Comparison of ENCODE assay signal across 8 cellular contexts in the genomic region with DNA sequence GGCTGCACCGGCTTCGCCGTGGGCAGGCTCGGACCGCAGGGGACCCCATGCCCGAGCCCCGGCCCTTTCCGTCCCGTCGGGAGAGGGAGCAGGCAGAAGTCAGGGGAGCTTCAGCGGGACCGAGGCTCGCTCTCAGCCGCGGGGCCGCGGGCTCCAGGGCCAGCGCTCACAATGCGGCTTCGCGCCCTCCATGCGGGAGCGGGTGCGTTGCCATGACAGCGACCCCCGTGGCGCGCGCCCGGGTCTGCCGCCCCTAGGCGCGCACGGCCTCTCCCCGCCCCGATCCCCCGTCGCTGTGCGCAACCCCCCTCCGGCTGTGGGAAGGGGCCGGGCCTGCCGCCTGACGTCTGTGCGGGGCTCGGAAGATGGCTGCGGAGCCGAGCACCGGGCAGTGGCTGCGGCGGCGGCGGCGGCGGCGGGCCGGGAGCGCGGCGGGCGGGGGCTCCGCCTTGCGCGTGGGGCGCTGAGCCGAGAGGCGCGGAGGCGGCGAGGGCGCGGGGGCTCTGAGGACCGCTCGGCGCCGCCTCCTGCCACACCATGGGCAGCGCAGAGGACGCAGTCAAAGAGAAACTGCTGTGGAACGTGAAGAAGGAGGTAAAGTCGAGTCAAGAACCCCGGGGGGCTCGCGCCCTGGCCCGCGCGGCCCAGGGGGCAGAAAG.
DNase-seq lines count a peak whose midpoint lies in the region; ATAC-seq lines count a peak whose summit lies in the region.

A gene with protein sequence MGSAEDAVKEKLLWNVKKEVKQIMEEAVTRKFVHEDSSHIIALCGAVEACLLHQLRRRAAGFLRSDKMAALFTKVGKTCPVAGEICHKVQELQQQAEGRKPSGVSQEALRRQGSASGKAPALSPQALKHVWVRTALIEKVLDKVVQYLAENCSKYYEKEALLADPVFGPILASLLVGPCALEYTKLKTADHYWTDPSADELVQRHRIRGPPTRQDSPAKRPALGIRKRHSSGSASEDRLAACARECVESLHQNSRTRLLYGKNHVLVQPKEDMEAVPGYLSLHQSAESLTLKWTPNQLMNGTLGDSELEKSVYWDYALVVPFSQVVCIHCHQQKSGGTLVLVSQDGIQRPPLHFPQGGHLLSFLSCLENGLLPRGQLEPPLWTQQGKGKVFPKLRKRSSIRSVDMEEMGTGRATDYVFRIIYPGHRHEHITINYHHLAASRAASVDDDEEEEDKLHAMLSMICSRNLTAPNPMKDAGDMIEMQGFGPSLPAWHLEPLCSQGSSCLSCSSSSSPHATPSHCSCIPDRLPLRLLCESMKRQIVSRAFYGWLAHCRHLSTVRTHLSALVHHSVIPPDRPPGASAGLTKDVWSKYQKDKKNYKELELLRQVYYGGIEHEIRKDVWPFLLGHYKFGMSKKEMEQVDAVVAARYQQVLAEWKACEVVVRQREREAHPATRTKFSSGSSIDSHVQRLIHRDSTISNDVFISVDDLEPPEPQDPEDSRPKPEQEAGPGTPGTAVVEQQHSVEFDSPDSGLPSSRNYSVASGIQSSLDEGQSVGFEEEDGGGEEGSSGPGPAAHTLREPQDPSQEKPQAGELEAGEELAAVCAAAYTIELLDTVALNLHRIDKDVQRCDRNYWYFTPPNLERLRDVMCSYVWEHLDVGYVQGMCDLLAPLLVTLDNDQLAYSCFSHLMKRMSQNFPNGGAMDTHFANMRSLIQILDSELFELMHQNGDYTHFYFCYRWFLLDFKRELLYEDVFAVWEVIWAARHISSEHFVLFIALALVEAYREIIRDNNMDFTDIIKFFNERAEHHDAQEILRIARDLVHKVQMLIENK (plus strand): TSS at position 350 of the 659 bp plus-strand sequence. CDS start 188 bp downstream, at position 538.

- H3K9ac ChIP-seq in mucosa of rectum (ENCODE audit: low read depth in 1 of 2, low read length in 2 of 2) = peak within 1 kb of the TSS; percentile 58 to 88

- H3K4me3 ChIP-seq in mucosa of rectum (ENCODE audit: low read length in 2 of 2) = peak within 1 kb of the TSS; percentile 90 to 98

- H3K27me3 ChIP-seq in mucosa of rectum (ENCODE audit: control insufficient read depth in 2 of 2, insufficient read depth in 2 of 2, low read length in 2 of 2) = no peaks in the 10 kb centered on the region

- H3K9me3 ChIP-seq in mucosa of rectum (ENCODE audit: control insufficient read depth in 2 of 2, low read length in 2 of 2) = no peaks in the 10 kb centered on the region

- H3K36me3 ChIP-seq in mucosa of rectum (ENCODE audit: control insufficient read depth in 2 of 2, insufficient read depth in 2 of 2, low read length in 2 of 2) = peaks cover 18 to 31% of the 10 kb centered on the region in 2 donors

- DNase-seq in DMS79 treated with DMSO at 0.1 percent for 48 hours (lab: John Stamatoyannopoulos, UW) = peak; percentile 43
- DNase-seq in NOMO-1 treated with dmso at 0.1 percent for 144 hours (lab: John Stamatoyannopoulos, UW; ENCODE audit: unreplicated experiment) = peak; percentile 31
- peak; percentile 80 for DNase-seq in activated T-cell treated with anti-CD3 and anti-CD28 coated beads, Interleukin-2, amount 50 U/mL, for 1 hour
- DNase-seq in epithelial cell of prostate (ENCODE audit: low read depth, low spot score) = no peak
- DNase-seq in stimulated activated CD8-positive, alpha-beta memory T cell treated with anti-CD3 and anti-CD28 coated beads, Interleukin-7, amount 100 ng/mL, for 1 hour (ENCODE audit: low read depth in 2 of 2) = peak; percentile 36 to 42
- DNase-seq in DMS153 treated with DMSO at 0.1 percent for 48 hours (lab: John Stamatoyannopoulos, UW; ENCODE audit: unreplicated experiment) = no peak

- H3K27ac ChIP-seq in epithelial cell of prostate (peak within 1 kb of the TSS; percentile 68), mucosa of rectum (ENCODE audit: low read depth in 2 of 2, low read length in 2 of 2) (peak within 1 kb of the TSS; percentile 72 to 87)

- peak; percentile 36 for ATAC-seq in HG02678 (IDR thresholded peaks at IDR 0.05; ENCODE audit: unreplicated experiment)

- peaks cover 7 to 9% of the 10 kb centered on the region in 2 donors for H3K4me1 ChIP-seq in mucosa of rectum (ENCODE audit: control insufficient read depth in 2 of 2, insufficient read depth in 2 of 2, low read length in 2 of 2)

Comparison
In these comparisons a context has a peak if more than half of its experiments do, and no peak if none do; other contexts are left out.
1. DNase-seq: peak in DMS79 treated with DMSO at 0.1 percent for 48 hours (single experiment), NOMO-1 treated with dmso at 0.1 percent for 144 hours (single experiment), activated T-cell treated with anti-CD3 and anti-CD28 coated beads, Interleukin-2, amount 50 U/mL, for 1 hour (single experiment) and stimulated activated CD8-positive, alpha-beta memory T cell treated with anti-CD3 and anti-CD28 coated beads, Interleukin-7, amount 100 ng/mL, for 1 hour (2 of 2); none in epithelial cell of prostate (single experiment) and DMS153 treated with DMSO at 0.1 percent for 48 hours (single experiment).